In genomic region chr17:18780991-18781718, GRCh38 we compare ENCODE assay signal across 8 cellular contexts. TPM values are rescaled to one million over a fixed set of nuclear protein-coding genes. Genes with fewer than 3 reads are reported as not detected.
DNase-seq lines count a peak whose midpoint lies in the region; ATAC-seq and TF ChIP-seq lines count a peak whose summit lies in the region.
"Not testable (repeated sequence)": the region's sequence is repeated elsewhere in the genome, so short reads cannot be mapped to it uniquely, and the experiment has no call there.

TVP23B (plus strand) TSS chr17:18781183; CDS start chr17:18781294, 111 bp downstream.

- H2AFZ ChIP-seq in PC-9 = peak within 1 kb of the TSS; percentile 67

- not testable (repeated sequence) for H3K9me2 ChIP-seq in PC-9 (ENCODE audit: insufficient read depth)

- CTCF ChIA-PET in PC-9 (lab: Charles Lee) = not testable (repeated sequence)

- in situ Hi-C loops in KBM-7 (cut with MboI; ENCODE audit: low pct_unique_long_range_greater_than_20kb, low sequenced_read_pairs) = not testable (repeated sequence)

- BruUV-seq in PC-9 (replicated peaks; lab: Mats Ljungman, UMichigan) = not testable (repeated sequence)

- POLR2A ChIA-PET in PC-9 (lab: Charles Lee; ENCODE audit: unreplicated experiment) = interaction anchor here (0.6 kb wide), 1 partner anchor 43 kb away, joined by 13 read pairs; no protein-coding TSS in a partner anchor

- DNase-seq in DMS53 treated with DMSO at 0.1 percent for 48 hours (lab: John Stamatoyannopoulos, UW; ENCODE audit: unreplicated experiment) (peak; percentile 78), KBM-7 (peak; percentile 97), PC-9 (peak; percentile 92 to 96)
- DNase-seq in activated T-cell treated with anti-CD3 and anti-CD28 coated beads, Interleukin-2, amount 50 U/mL, for 1 hour = peak; percentile 97
- peak; percentile 98 for DNase-seq in stimulated activated CD8-positive, alpha-beta memory T cell treated with anti-CD3 and anti-CD28 coated beads, Interleukin-4, amount 100 ng/mL, for 48 hours

- peak within 1 kb of the TSS; percentile 85 for H3K4me2 ChIP-seq in PC-9

- peak within 1 kb of the TSS; percentile 75 for H3K9ac ChIP-seq in mucosa of stomach (ENCODE audit: low read length)

- H3K79me2 ChIP-seq in PC-9 (ENCODE audit: low read depth) = peaks cover 50% of the 10 kb centered on the region

- H4K20me1 ChIP-seq in PC-9 (ENCODE audit: insufficient read depth) = not testable (repeated sequence)

- TF ChIP-seq CTCF in PC-9 (conservative IDR thresholded peaks at IDR 0.05) = not testable (repeated sequence)

- intact Hi-C loops in PC-9 (cut with micrococcal nuclease; ENCODE audit: unreplicated experiment) = not testable (repeated sequence)

- H3K4me3 ChIP-seq in PC-9 (peak within 1 kb of the TSS; percentile 76), esophagus (ENCODE audit: low read depth in 1 of 2, low read length in 2 of 2) (peak within 1 kb of the TSS; percentile 68 to 71)
- H3K4me3 ChIP-seq in mucosa of stomach (ENCODE audit: low read length) = not testable (repeated sequence)

- peaks cover 18% of the 10 kb centered on the region for H3K4me1 ChIP-seq in PC-9 (replicated peaks; ENCODE audit: insufficient read depth)
- not testable (repeated sequence) for H3K4me1 ChIP-seq in esophagus (ENCODE audit: control insufficient read depth in 2 of 2, insufficient read depth in 2 of 2, low read length in 1 of 2); mucosa of stomach (ENCODE audit: control insufficient read depth, insufficient read depth, low read length)

- WGBS in esophagus, 2 donors = 0 to 1% methylated on average over 43 to 55 of the region's 56 CpGs

- H3F3A ChIP-seq in PC-9 (ENCODE audit: insufficient read depth, low read depth) = not testable (repeated sequence)

- peaks cover 12% of the 10 kb centered on the region for H3K36me3 ChIP-seq in PC-9 (ENCODE audit: low read depth)
- H3K36me3 ChIP-seq in esophagus (ENCODE audit: control insufficient read depth in 2 of 2, insufficient read depth in 2 of 2, low read length in 1 of 2); mucosa of stomach (ENCODE audit: control insufficient read depth, insufficient read depth, low read length): not testable (repeated sequence)

- H3K9me3 ChIP-seq in PC-9 (ENCODE audit: insufficient read depth, low read depth); esophagus (ENCODE audit: control insufficient read depth in 2 of 2, insufficient read depth in 1 of 2, low read depth in 1 of 2, low read length in 1 of 2); mucosa of stomach (ENCODE audit: control insufficient read depth, low read length): not testable (repeated sequence)

- H3K27me3 ChIP-seq in PC-9 (ENCODE audit: insufficient read depth, low read depth); esophagus (ENCODE audit: control insufficient read depth in 1 of 2, insufficient read depth in 2 of 2, low read length in 2 of 2); mucosa of stomach (ENCODE audit: control insufficient read depth, insufficient read depth, low read length): not testable (repeated sequence)

- peak; percentile 97 for ATAC-seq in GM21723 (IDR thresholded peaks at IDR 0.05; ENCODE audit: unreplicated experiment)

- H3K27ac ChIP-seq in PC-9 (peak within 1 kb of the TSS; percentile 77), esophagus (ENCODE audit: low read depth in 2 of 2, low read length in 1 of 2) (peak within 1 kb of the TSS; percentile 77 to 90)

RNA-seq across cellular contexts. Expression of gene TVP23B, which starts in this region (rescaled TPM):
- total RNA-seq in PC-9 (2021) = 56.4 and 79.1 TPM in 2 replicates
- polyA plus RNA-seq in esophagus = 10 to 100 TPM; 44.5 to 53.2 TPM
